ENCODE assay signal across 11 cellular contexts in the genomic region with DNA sequence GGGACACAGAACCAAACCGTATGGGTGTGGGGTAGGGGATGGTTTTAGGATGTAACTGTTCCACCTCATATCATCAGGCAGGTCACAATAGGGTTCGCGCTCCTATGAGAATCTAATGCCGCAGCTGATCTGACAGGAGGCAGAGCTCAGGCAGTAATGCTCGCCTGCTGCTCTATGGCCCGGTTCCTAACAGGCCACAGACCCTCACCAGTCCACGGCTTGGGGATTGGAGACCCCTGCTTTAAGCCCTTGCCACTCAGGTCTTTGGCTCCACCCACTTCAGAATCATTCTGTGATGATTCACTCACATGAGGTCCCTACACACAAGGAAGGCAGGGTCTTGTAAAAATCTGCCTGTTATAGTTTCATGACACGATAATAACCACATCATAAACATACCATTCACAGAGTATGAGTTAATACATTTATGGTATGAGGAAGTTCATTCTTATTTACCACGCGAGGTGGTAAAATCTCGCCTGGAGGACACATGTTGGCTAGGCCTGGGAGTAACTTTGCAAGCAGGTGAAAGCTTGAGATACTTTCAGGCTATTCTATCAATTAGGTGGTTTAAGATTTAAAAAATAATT. TPM values are rescaled to one million over a fixed set of nuclear protein-coding genes. Genes with fewer than 3 reads are reported as not detected.
DNase-seq lines count a peak whose midpoint lies in the region; ATAC-seq and TF ChIP-seq lines count a peak whose summit lies in the region.
"Had no signal": no experiment of that assay in that cellular context is flagged by ENCODE, and none has a peak within 500 bp of the region (broad histone marks: within the 10 kb centered on the region; RNA-seq: fewer than 3 reads in every experiment).

No MANE protein-coding gene starts in this region.

- no peaks in the 10 kb centered on the region for H4K20me1 ChIP-seq in IMR-90 (ENCODE audit: insufficient read depth, low read length)

- intact Hi-C loops in IMR-90 (cut with micrococcal nuclease) (no loop called here), breast epithelium (cut with DNase I; ENCODE audit: low total_unique reads) (no loop called here)
- intact Hi-C loops in CD4-positive, alpha-beta T cell (cut with DNase I, micrococcal nuclease): no loop called here

- no peak overlapping the region for H3K14ac ChIP-seq in IMR-90 (replicated peaks; ENCODE audit: low read depth, low read length)

- TF ChIP-seq POLR2A in IMR-90 (IDR thresholded peaks at IDR 0.05; ENCODE audit: low read depth, low read length): no peak
- TF ChIP-seq POLR2A in breast epithelium (IDR thresholded peaks at IDR 0.05): no peak

- H3K4me1 Mint-ChIP-seq in CD4-positive, alpha-beta T cell (ENCODE audit: low read depth): peaks cover 5% of the 10 kb centered on the region

- ATAC-seq in IMR-90 (ENCODE audit: low read depth): peak; percentile 85
- no peak for ATAC-seq in CD4-positive, alpha-beta T cell (ENCODE audit: poor library complexity)
- ATAC-seq in HG03457 (IDR thresholded peaks at IDR 0.05; ENCODE audit: unreplicated experiment): no peak
- no peak for ATAC-seq in GM19463 (IDR thresholded peaks at IDR 0.05; ENCODE audit: unreplicated experiment)
- ATAC-seq: right lobe of liver had no signal

- H2BK15ac ChIP-seq in IMR-90 (ENCODE audit: low read depth, low read length): no peak overlapping the region

- H3K36me3 Mint-ChIP-seq in CD4-positive, alpha-beta T cell (ENCODE audit: low read depth): no peaks in the 10 kb centered on the region

- no peak overlapping the region for H2AK9ac ChIP-seq in IMR-90 (replicated peaks; ENCODE audit: low read depth, low read length, poor library complexity)

- H3K4me2 ChIP-seq in IMR-90 (ENCODE audit: low read depth, low read length): no peak overlapping the region

- in situ Hi-C loops in IMR-90 (cut with MboI; ENCODE audit: low sequenced_read_pairs): no loop called here

- no peaks in the 10 kb centered on the region for H3K27me3 Mint-ChIP-seq in CD4-positive, alpha-beta T cell

- H3K4me3 Mint-ChIP-seq in CD4-positive, alpha-beta T cell: no peak overlapping the region

- H3K9ac ChIP-seq in IMR-90 (ENCODE audit: low read depth, low read length) (no peak overlapping the region), mucosa of rectum (ENCODE audit: low read depth in 1 of 2, low read length in 2 of 2) (peak overlapping the region in 1 of 2 donors; percentile 60)

- dilution Hi-C loops in IMR-90 (cut with HindIII; ENCODE audit: low sequenced_read_pairs, unreplicated experiment): no loop called here

- BruUV-seq in IMR-90 (replicated peaks; lab: Mats Ljungman, UMichigan): no TSS peak

- H4K8ac ChIP-seq in IMR-90 (ENCODE audit: low read depth in 2 of 2, low read length in 2 of 2): no peak overlapping the region

- H3K9me1 ChIP-seq in IMR-90 (ENCODE audit: insufficient read depth, low read length): no peaks in the 10 kb centered on the region

- H3K36me3 ChIP-seq in IMR-90 (ENCODE audit: control insufficient read depth, insufficient read depth, low read length) (no peaks in the 10 kb centered on the region), breast epithelium (no peaks in the 10 kb centered on the region), mucosa of rectum (ENCODE audit: control insufficient read depth in 2 of 2, insufficient read depth in 2 of 2, low read length in 2 of 2) (no peaks in the 10 kb centered on the region), right atrium auricular region (no peaks in the 10 kb centered on the region)
- H3K36me3 ChIP-seq: right lobe of liver had no signal

- H3K79me1 ChIP-seq in IMR-90 (ENCODE audit: low read depth in 1 of 2, low read length in 2 of 2): no peaks in the 10 kb centered on the region

- DNase-seq in Daoy (ENCODE audit: low read depth): peak; percentile 62
- DNase-seq in IMR-90: peak; percentile 84
- DNase-seq in breast epithelium (ENCODE audit: low spot score in 2 of 2): no peak
- no peak for DNase-seq in CD4-positive, alpha-beta T cell
- DNase-seq in right atrium auricular region (ENCODE audit: low spot score): no peak
- DNase-seq: activated CD4-positive, CD25-positive, alpha-beta regulatory T cell; midbrain; right lobe of liver had no signal

- H4K5ac ChIP-seq in IMR-90 (ENCODE audit: low read depth, low read length): no peak overlapping the region

- H2BK20ac ChIP-seq in IMR-90 (ENCODE audit: low read depth, low read length): no peak overlapping the region

- H3K27me3 ChIP-seq in IMR-90 (ENCODE audit: control insufficient read depth, insufficient read depth, low read length): peaks cover 2% of the 10 kb centered on the region; the same call in 1 of the 2 replicates
- H3K27me3 ChIP-seq in breast epithelium: no peaks in the 10 kb centered on the region
- H3K27me3 ChIP-seq in mucosa of rectum (ENCODE audit: control insufficient read depth in 2 of 2, insufficient read depth in 2 of 2, low read length in 2 of 2): peaks cover 0 to 3% of the 10 kb centered on the region in 2 donors
- H3K27me3 ChIP-seq in CD4-positive, alpha-beta T cell (ENCODE audit: control insufficient read depth, insufficient read depth, low read length): no peaks in the 10 kb centered on the region
- no peaks in the 10 kb centered on the region for H3K27me3 ChIP-seq in right atrium auricular region
- H3K27me3 ChIP-seq: right lobe of liver had no signal

- H3K27ac Mint-ChIP-seq in CD4-positive, alpha-beta T cell: no peak overlapping the region

- TF ChIP-seq RAD21 in IMR-90 (IDR thresholded peaks at IDR 0.05; ENCODE audit: low read length): no peak

- H3K9me3 ChIP-seq in IMR-90 (ENCODE audit: control insufficient read depth, insufficient read depth, low read length) (no peaks in the 10 kb centered on the region), breast epithelium (no peaks in the 10 kb centered on the region), mucosa of rectum (ENCODE audit: control insufficient read depth in 2 of 2, low read length in 2 of 2) (no peaks in the 10 kb centered on the region), right atrium auricular region (no peaks in the 10 kb centered on the region)
- H3K9me3 ChIP-seq in CD4-positive, alpha-beta T cell (ENCODE audit: control insufficient read depth, low read length): no peaks in the 10 kb centered on the region
- H3K9me3 ChIP-seq: right lobe of liver had no signal

- CTCF ChIA-PET in IMR-90 (lab: Yijun Ruan, JAX): no interaction called here
- CTCF ChIA-PET in CD4-positive, alpha-beta T cell (lab: Charles Lee): no interaction called here

- POLR2A ChIA-PET in IMR-90 (lab: Charles Lee; ENCODE audit: unreplicated experiment): no interaction called here
- POLR2A ChIA-PET in CD4-positive, alpha-beta T cell (lab: Charles Lee): interaction anchor here (0.6 kb wide), 1 partner anchor 459 kb away, joined by 4 read pairs; no protein-coding TSS in a partner anchor

- H3K4me3 ChIP-seq in IMR-90 (ENCODE audit: insufficient read depth, low read depth, low read length): no peak overlapping the region
- no peak overlapping the region for H3K4me3 ChIP-seq in breast epithelium
- peak overlapping the region in 1 of 2 donors; percentile 26 for H3K4me3 ChIP-seq in mucosa of rectum (ENCODE audit: low read length in 2 of 2)
- H3K4me3 ChIP-seq in right atrium auricular region: no peak overlapping the region
- H3K4me3 ChIP-seq: right lobe of liver had no signal

- no peak overlapping the region; the same call in 1 of the 2 replicates for H3K18ac ChIP-seq in IMR-90 (ENCODE audit: low read depth, low read length)

- H3K23ac ChIP-seq in IMR-90 (ENCODE audit: low read depth, low read length): no peak overlapping the region

- H2BK5ac ChIP-seq in IMR-90 (ENCODE audit: low read depth, low read length, poor library complexity, severe bottlenecking): no peak overlapping the region

- H3K4me1 ChIP-seq in IMR-90 (ENCODE audit: control insufficient read depth, insufficient read depth, low read length) (peaks cover 3% of the 10 kb centered on the region; the same call in 1 of the 2 replicates), breast epithelium (no peaks in the 10 kb centered on the region), mucosa of rectum (ENCODE audit: control insufficient read depth in 2 of 2, insufficient read depth in 2 of 2, low read length in 2 of 2) (peaks cover 10 to 28% of the 10 kb centered on the region in 2 donors), right atrium auricular region (no peaks in the 10 kb centered on the region)
- H3K4me1 ChIP-seq: right lobe of liver had no signal

- H4K91ac ChIP-seq in IMR-90 (ENCODE audit: insufficient read depth, low read depth, low read length): no peak overlapping the region

- H3K4ac ChIP-seq in IMR-90 (ENCODE audit: low read depth, low read length): no peak overlapping the region

- H2AFZ ChIP-seq in IMR-90 (replicated peaks; ENCODE audit: low read length, poor library complexity): peak overlapping the region; percentile 4

- no peak overlapping the region for H2AK5ac ChIP-seq in IMR-90 (ENCODE audit: low read depth, low read length)

- no peak overlapping the region for H2BK120ac ChIP-seq in IMR-90 (ENCODE audit: low read depth, low read length)

- 60% methylated on average over 2 of the region's 11 CpGs; no CpG with 5 or more reads in 1 of the 2 experiments for WGBS in IMR-90 (ENCODE audit: extremely low coverage in 2 of 2, insufficient read length in 1 of 2), 2 experiments

- H3K27ac ChIP-seq in IMR-90 (ENCODE audit: insufficient read depth, low read length) (no peak overlapping the region), breast epithelium (peak overlapping the region; percentile 54 to 68), mucosa of rectum (ENCODE audit: low read depth in 2 of 2, low read length in 2 of 2) (peak overlapping the region; percentile 63 to 73), right atrium auricular region (no peak overlapping the region)
- H3K27ac ChIP-seq in CD4-positive, alpha-beta T cell (ENCODE audit: low read depth, low read length): no peak overlapping the region
- H3K27ac ChIP-seq: right lobe of liver had no signal

- no peak overlapping the region for H3K56ac ChIP-seq in IMR-90 (ENCODE audit: extremely low read depth, insufficient read depth, low read length)

- H3K9me3 Mint-ChIP-seq in CD4-positive, alpha-beta T cell: no peaks in the 10 kb centered on the region

- TF ChIP-seq CTCF in IMR-90 (conservative IDR thresholded peaks at IDR 0.05; ENCODE audit: low read depth, low read length) (no peak), breast epithelium (IDR thresholded peaks at IDR 0.05) (no peak), right atrium auricular region (IDR thresholded peaks at IDR 0.05) (no peak)
- no peak for TF ChIP-seq CTCF in CD4-positive, alpha-beta T cell (IDR thresholded peaks at IDR 0.05)

RNA-seq across cellular contexts. Expression of gene MAX, which starts 29.0 kb away (rescaled TPM):
- total RNA-seq in Daoy (2014; rRNA removed; shearing (Covaris generic)): 40.7 and 51.3 TPM in 2 replicates
- 35.3 and 45.2 TPM in 2 replicates for total RNA-seq in IMR-90 (2012; rRNA removed)
- polyA plus RNA-seq in IMR-90 (2012; rRNA removed): 51.8 and 65.1 TPM in 2 replicates
- 26.7 and 40.1 TPM in 2 replicates for polyA plus RNA-seq in IMR-90 (2012; cell fraction: cytosol; rRNA removed)
- polyA plus RNA-seq in IMR-90 (2012; cell fraction: nucleus; rRNA removed; ENCODE audit: low replicate concordance): 23.9 and 41.2 TPM in 2 replicates
- 10 to 100 TPM; 50.5 to 64.1 (median 51.7) TPM for total RNA-seq in breast epithelium
- 100 to 1,000 TPM; 159 to 171 TPM for total RNA-seq in CD4-positive, alpha-beta T cell
- 10 to 100 TPM; 37.0 to 67.5 TPM for total RNA-seq in right atrium auricular region

Comparison
In these comparisons a context has a peak if more than half of its experiments do, and no peak if none do; other contexts are left out.
1. DNase-seq: peak in Daoy (single experiment) and IMR-90 (single experiment); none in breast epithelium (0 of 2), CD4-positive, alpha-beta T cell (0 of 10) and right atrium auricular region (single experiment).
2. H3K27ac ChIP-seq: peak in breast epithelium (2 of 2) and mucosa of rectum (2 of 2); none in IMR-90 (single experiment), CD4-positive, alpha-beta T cell (single experiment) and right atrium auricular region (0 of 2).